22 cellular contexts compared by ENCODE assay signal in genomic region chr2:234761910-234762309, GRCh38.
DNase-seq lines count a peak whose midpoint lies in the region; ATAC-seq and TF ChIP-seq lines count a peak whose summit lies in the region.
"Had no signal": no experiment of that assay in that cellular context is flagged by ENCODE, and none has a peak within 500 bp of the region (broad histone marks: within the 10 kb centered on the region; RNA-seq: fewer than 3 reads in every experiment).

No MANE protein-coding gene starts in this region.

- H2AK9ac ChIP-seq in IMR-90 (replicated peaks; ENCODE audit: low read depth, low read length, poor library complexity), result no peak overlapping the region

- no peak overlapping the region for H2AFZ ChIP-seq in IMR-90 (replicated peaks; ENCODE audit: low read length, poor library complexity)

- peaks cover 12% of the 10 kb centered on the region for H3K4me1 ChIP-seq in IMR-90 (ENCODE audit: control insufficient read depth, insufficient read depth, low read length)
- H3K4me1 ChIP-seq in tibial artery, result no peaks in the 10 kb centered on the region

- H3K4ac ChIP-seq in IMR-90 (ENCODE audit: low read depth, low read length), result peak overlapping the region; percentile 41; the same call in 1 of the 2 replicates

- H3K4me3 ChIP-seq in IMR-90 (ENCODE audit: insufficient read depth, low read depth, low read length) (no peak overlapping the region), fibroblast of villous mesenchyme (ENCODE audit: low read depth, low read length) (no peak overlapping the region), tibial artery (no peak overlapping the region)
- H3K4me3 ChIP-seq: BLaER1, K562, MG63, SK-N-MC had no signal

- peak overlapping the region; percentile 15; the same call in 1 of the 3 replicates for H2BK15ac ChIP-seq in IMR-90 (ENCODE audit: low read depth, low read length)

- WGBS in IMR-90 (ENCODE audit: extremely low coverage in 2 of 2, insufficient read length in 1 of 2), 2 experiments, result no CpG with 5 or more reads among the region's 4 CpGs

- H4K20me1 ChIP-seq in IMR-90 (ENCODE audit: insufficient read depth, low read length), result no peaks in the 10 kb centered on the region
- H4K20me1 ChIP-seq: BLaER1 had no signal

- no peak for TF ChIP-seq CTCF in IMR-90 (conservative IDR thresholded peaks at IDR 0.05; ENCODE audit: low read depth, low read length)
- TF ChIP-seq CTCF in fibroblast of villous mesenchyme (IDR thresholded peaks at IDR 0.05; ENCODE audit: insufficient read depth, low read depth, low read length), result no peak
- TF ChIP-seq CTCF in tibial artery (IDR thresholded peaks at IDR 0.05), result no peak
- no peak for TF ChIP-seq CTCF in GM13976 (IDR thresholded peaks at IDR 0.05; ENCODE audit: borderline replicate concordance, control extremely low read depth, extremely low read depth, insufficient read depth, missing control alignments)

- H3K9me3 ChIP-seq in IMR-90 (ENCODE audit: control insufficient read depth, insufficient read depth, low read length), result 0 out of 2 replicates have a peak, but pooled peaks cover 2% of the 10 kb centered on the region
- H3K9me3 ChIP-seq in tibial artery, result peaks cover 0 to 5% (median 0%) of the 10 kb centered on the region in 3 donors
- H3K9me3 ChIP-seq: BLaER1 had no signal

- DNase-seq in IMR-90 (no peak), RPMI7951 (ENCODE audit: low read depth) (peak; percentile 73), fibroblast of villous mesenchyme (ENCODE audit: low read depth) (peak; percentile 63), Right ventricle myocardium inferior (ENCODE audit: missing footprints) (no peak), tibial artery (no peak), GM13976 (ENCODE audit: low spot score) (no peak)
- DNase-seq: Calu3; CD4-positive, alpha-beta T cell; GF-D8; H7; MG63; NCI-H1417 treated with DMSO at 0.1 percent for 48 hours; NCI-H187; NCI-H345; NCI-H524 treated with DMSO at 0.1 percent for 48 hours; NCI-H82; OCI-M1; SHP77 had no signal

- POLR2A ChIA-PET in IMR-90 (lab: Charles Lee; ENCODE audit: unreplicated experiment), result no interaction called here

- H3K4me2 ChIP-seq in IMR-90 (ENCODE audit: low read depth, low read length), result no peak overlapping the region
- H3K4me2 ChIP-seq: BLaER1 had no signal

- no peak for TF ChIP-seq POLR2A in IMR-90 (IDR thresholded peaks at IDR 0.05; ENCODE audit: low read depth, low read length)

- TF ChIP-seq RAD21 in IMR-90 (IDR thresholded peaks at IDR 0.05; ENCODE audit: low read length), result no peak

- intact Hi-C loops in IMR-90 (cut with micrococcal nuclease), result loop anchor here (2.0 kb wide), 2 partner anchors 129 to 189 kb away; no protein-coding TSS in a partner anchor
- intact Hi-C loops in Right ventricle myocardium inferior (cut with DNase I), result no loop called here
- intact Hi-C loops in tibial artery (cut with DNase I; ENCODE audit: low total_unique reads), result no loop called here

- H3K9me1 ChIP-seq in IMR-90 (ENCODE audit: insufficient read depth, low read length), result peaks cover 8% of the 10 kb centered on the region

- H3K18ac ChIP-seq in IMR-90 (ENCODE audit: low read depth, low read length), result no peak overlapping the region

- in situ Hi-C loops in IMR-90 (cut with MboI; ENCODE audit: low sequenced_read_pairs) (no loop called here), GM13976 (cut with MboI; ENCODE audit: low sequenced_read_pairs, unreplicated experiment) (no loop called here)

- H3K56ac ChIP-seq in IMR-90 (ENCODE audit: extremely low read depth, insufficient read depth, low read length), result no peak overlapping the region

- H3K36me3 ChIP-seq in IMR-90 (ENCODE audit: control insufficient read depth, insufficient read depth, low read length) (no peaks in the 10 kb centered on the region), tibial artery (no peaks in the 10 kb centered on the region)
- H3K36me3 ChIP-seq: BLaER1, MG63 had no signal

- CTCF ChIA-PET in IMR-90 (lab: Yijun Ruan, JAX), result interaction anchor here (1.3 kb wide), 1 partner anchor 11 kb away, joined by 3 read pairs; no protein-coding TSS in a partner anchor

- no peak overlapping the region for H3K23ac ChIP-seq in IMR-90 (ENCODE audit: low read depth, low read length)

- no peak overlapping the region for H2BK20ac ChIP-seq in IMR-90 (ENCODE audit: low read depth, low read length)

- H4K91ac ChIP-seq in IMR-90 (ENCODE audit: insufficient read depth, low read depth, low read length), result no peak overlapping the region

- dilution Hi-C loops in IMR-90 (cut with HindIII; ENCODE audit: low sequenced_read_pairs, unreplicated experiment), result no loop called here

- H3K79me1 ChIP-seq in IMR-90 (ENCODE audit: low read depth in 1 of 2, low read length in 2 of 2), result no peaks in the 10 kb centered on the region

- no TSS peak for BruUV-seq in IMR-90 (replicated peaks; lab: Mats Ljungman, UMichigan)

- H2AK5ac ChIP-seq in IMR-90 (ENCODE audit: low read depth, low read length), result no peak overlapping the region

- H4K5ac ChIP-seq in IMR-90 (ENCODE audit: low read depth, low read length), result no peak overlapping the region

- no peak overlapping the region for H2BK5ac ChIP-seq in IMR-90 (ENCODE audit: low read depth, low read length, poor library complexity, severe bottlenecking)

- H3K14ac ChIP-seq in IMR-90 (replicated peaks; ENCODE audit: low read depth, low read length), result no peak overlapping the region

- no peak overlapping the region for H3K9ac ChIP-seq in IMR-90 (ENCODE audit: low read depth, low read length)
- H3K9ac ChIP-seq: BLaER1 had no signal

- no peak overlapping the region for H3K27ac ChIP-seq in IMR-90 (ENCODE audit: insufficient read depth, low read length)
- H3K27ac ChIP-seq in tibial artery, result no peak overlapping the region
- H3K27ac ChIP-seq: BLaER1, SK-N-MC had no signal

- H2BK120ac ChIP-seq in IMR-90 (ENCODE audit: low read depth, low read length), result peak overlapping the region; percentile 19; the same call in 1 of the 2 replicates

- ATAC-seq in IMR-90 (ENCODE audit: low read depth) (no peak), Right ventricle myocardium inferior (no peak), GM21447 (IDR thresholded peaks at IDR 0.05; ENCODE audit: unreplicated experiment) (no peak)
- ATAC-seq: K562 had no signal

- H4K8ac ChIP-seq in IMR-90 (ENCODE audit: low read depth in 2 of 2, low read length in 2 of 2), result no peak overlapping the region; a peak in 1 of 4 replicates

- H3K27me3 ChIP-seq in IMR-90 (ENCODE audit: control insufficient read depth, insufficient read depth, low read length) (no peaks in the 10 kb centered on the region), tibial artery (no peaks in the 10 kb centered on the region)
- H3K27me3 ChIP-seq: BLaER1, MG63 had no signal

TF ChIP-seq in IMR-90, 13 proteins besides CTCF, POLR2A, EP300 and RAD21:
- TF ChIP-seq RCOR1 (IDR thresholded peaks at IDR 0.05; ENCODE audit: insufficient replicate concordance, low read length) (no peak), CEBPB (IDR thresholded peaks at IDR 0.05; ENCODE audit: low read depth, low read length) (no peak), NFE2L2 (IDR thresholded peaks at IDR 0.05; ENCODE audit: low read depth, low read length) (no peak)
TF ChIP-seq in IMR-90: peak in this region for 0.

Comparison
In these comparisons a context has a peak if more than half of its experiments do, and no peak if none do; other contexts are left out.
1. DNase-seq: peak in RPMI7951 (single experiment) and fibroblast of villous mesenchyme (single experiment); none in IMR-90 (single experiment), Right ventricle myocardium inferior (single experiment), tibial artery (0 of 2) and GM13976 (single experiment).